Comparison of ENCODE assay signal across 8 cellular contexts in genomic region chr14:105061428-105062047, GRCh38. TPM values are rescaled to one million over a fixed set of nuclear protein-coding genes. Genes with fewer than 3 reads are reported as not detected.
A peak's percentile ranks its signal among the peaks of the same experiment; 100 is the strongest.
DNase-seq lines count a peak whose midpoint lies in the region; ATAC-seq and TF ChIP-seq lines count a peak whose summit lies in the region.

No MANE protein-coding gene starts in this region.

- H3K36me3 Mint-ChIP-seq in activated naive CD8-positive, alpha-beta T cell: no peaks in the 10 kb centered on the region

- no peaks in the 10 kb centered on the region for H3K9me3 Mint-ChIP-seq in activated naive CD8-positive, alpha-beta T cell (ENCODE audit: low read depth)

- H2AFZ ChIP-seq in osteoblast (ENCODE audit: low read length): no peak overlapping the region

- no peaks in the 10 kb centered on the region for H3K9me3 ChIP-seq in KOPT-K1 (ENCODE audit: insufficient read depth, low read length, poor library complexity, severe bottlenecking)
- H3K9me3 ChIP-seq in osteoblast (ENCODE audit: low read depth, low read length): no peaks in the 10 kb centered on the region

- no peaks in the 10 kb centered on the region for H3K79me2 ChIP-seq in osteoblast (ENCODE audit: insufficient read depth, low read length)

- H3K27ac ChIP-seq in KOPT-K1 (ENCODE audit: low read depth, low read length, poor library complexity, severe bottlenecking) (peak overlapping the region; percentile 49), osteoblast (ENCODE audit: low read depth, low read length) (no peak overlapping the region)

- H4K20me1 ChIP-seq in osteoblast (ENCODE audit: insufficient read depth, low read length): no peaks in the 10 kb centered on the region

- H3K36me3 ChIP-seq in GM06990 (ENCODE audit: control insufficient read depth, insufficient read depth, low read length) (peaks cover 25% of the 10 kb centered on the region), KOPT-K1 (ENCODE audit: insufficient read depth, low read length) (no peaks in the 10 kb centered on the region), osteoblast (ENCODE audit: insufficient read depth, low read length) (no peaks in the 10 kb centered on the region)

- H3K4me3 Mint-ChIP-seq in activated naive CD8-positive, alpha-beta T cell: peak overlapping the region; percentile 92

- H3K4me3 ChIP-seq in GM06990 (replicated peaks; ENCODE audit: low read depth, low read length) (peak overlapping the region; percentile 90), osteoblast (ENCODE audit: insufficient read depth, low read length) (no peak overlapping the region)

- DNase-seq in GM06990 (ENCODE audit: extremely low read depth, insufficient read length) (peak; percentile 74), osteoblast (ENCODE audit: insufficient read length, low spot score, missing footprints) (peak; percentile 73), amniotic stem cell (lab: John Stamatoyannopoulos, UW) (no peak), NCI-H1694 (lab: John Stamatoyannopoulos, UW) (no peak)
- DNase-seq in NK-92 treated with Interleukin-12 subunit alpha and Interleukin-12 subunit beta, amount 100 ng/mL, for 24 hours (lab: John Stamatoyannopoulos, UW): no peak

- H3K27me3 ChIP-seq in GM06990 (replicated peaks; ENCODE audit: control insufficient read depth, insufficient read depth, low read length) (no peaks in the 10 kb centered on the region), osteoblast (ENCODE audit: insufficient read depth, low read length) (no peaks in the 10 kb centered on the region)

- TF ChIP-seq CTCF in GM06990 (IDR thresholded peaks at IDR 0.05; ENCODE audit: insufficient read depth, low read length, poor library complexity, severe bottlenecking): no peak
- TF ChIP-seq CTCF in osteoblast (IDR thresholded peaks at IDR 0.05; ENCODE audit: extremely low read depth, low read depth, low read length): no peak

- no peak overlapping the region for H3K4me2 ChIP-seq in osteoblast (ENCODE audit: insufficient read depth, low read length)

- H3K4me1 Mint-ChIP-seq in activated naive CD8-positive, alpha-beta T cell (ENCODE audit: low read depth): peaks cover 60% of the 10 kb centered on the region

- no peaks in the 10 kb centered on the region for H3K27me3 Mint-ChIP-seq in activated naive CD8-positive, alpha-beta T cell

- H3K4me1 ChIP-seq in osteoblast (ENCODE audit: insufficient read depth, low read length): no peaks in the 10 kb centered on the region

- H3K27ac Mint-ChIP-seq in activated naive CD8-positive, alpha-beta T cell: peak overlapping the region; percentile 98

- ATAC-seq in GM21526 (IDR thresholded peaks at IDR 0.05; ENCODE audit: low FRiP score, unreplicated experiment): no peak

RNA-seq across cellular contexts. Expression of gene GPR132, which starts 3.7 kb away (rescaled TPM):
- total RNA-seq in osteoblast: under 0.01 TPM in 2 replicates

RNA-seq across cellular contexts. Expression of gene CDCA4, which starts 40.7 kb away (rescaled TPM):
- 13.3 and 13.8 TPM in 2 replicates for total RNA-seq in osteoblast

Comparison
In these comparisons a context has a peak if more than half of its experiments do, and no peak if none do; other contexts are left out.
1. DNase-seq: peak in GM06990 (single experiment) and osteoblast (single experiment); none in NK-92 treated with Interleukin-12 subunit alpha and Interleukin-12 subunit beta, amount 100 ng/mL, for 24 hours (single experiment), amniotic stem cell (single experiment) and NCI-H1694 (single experiment).